ENCODE assay signal across 25 cellular contexts in genomic region chr9:137955586-137955985, GRCh38.
"Had no signal": no experiment of that assay in that cellular context is flagged by ENCODE, and none has a peak within 500 bp of the region (broad histone marks: within the 10 kb centered on the region; RNA-seq: fewer than 3 reads in every experiment).

No MANE protein-coding gene starts in this region.

- DNase-seq: activated CD4-positive, alpha-beta memory T cell treated with anti-CD3 and anti-CD28 coated beads for 36 hours; activated CD4-positive, alpha-beta T cell treated with anti-CD3 and anti-CD28 coated beads for 36 hours; activated CD4-positive, alpha-beta T cell treated with anti-CD3 and anti-CD28 coated beads, Interleukin-2, amount 10 ng/mL, durations not matched to agents 24 days and 14 days; activated CD4-positive, CD25-positive, alpha-beta regulatory T cell; activated CD4-positive, CD25-positive, alpha-beta regulatory T cell treated with anti-CD3 and anti-CD28 coated beads, Interleukin-2, amount 50 U/mL, for 72 hours; activated CD8-positive, alpha-beta T cell treated with anti-CD3 and anti-CD28 coated beads, Interleukin-2, amount 10 ng/mL, durations not matched to agents 7 days and 5 days; activated effector memory CD4-positive, alpha-beta T cell treated with Interleukin-2 at 50 U/mL for 16 hours; activated gamma-delta T cell treated with Interleukin-2 at 50 U/mL for 16 hours; activated naive CD4-positive, alpha-beta T cell treated with anti-CD3 and anti-CD28 coated beads, Interleukin-2, amount 50 U/mL, for 16 hours; activated naive CD4-positive, alpha-beta T cell treated with Interleukin-2 at 50 U/mL for 16 hours; activated T-cell treated with anti-CD3 and anti-CD28 coated beads, Interleukin-2, amount 50 U/mL, for 4 hours; amygdala; aorta; body of pancreas; cortex of kidney; dermis blood vessel endothelial cell; effector CD8-positive, alpha-beta T cell; foreskin fibroblast; glutamatergic neuron; T-helper 2 cell had no signal

- H3K4me1 Mint-ChIP-seq: activated CD4-positive, alpha-beta T cell treated with anti-CD3 and anti-CD28 coated beads for 36 hours; activated CD4-positive, alpha-beta T cell treated with anti-CD3 and anti-CD28 coated beads, Interleukin-2, amount 10 ng/mL, durations not matched to agents 24 days and 14 days; activated T-helper 17 cell treated with anti-CD3 and anti-CD28 coated beads, Interleukin-2, amount 50 U/mL, for 72 hours had no signal

- H3K27ac ChIP-seq: adrenal gland, body of pancreas, heart left ventricle had no signal

- H3K9me3 ChIP-seq: adrenal gland, body of pancreas, heart left ventricle had no signal

- H3K9me3 Mint-ChIP-seq: activated CD4-positive, alpha-beta memory T cell treated with anti-CD3 and anti-CD28 coated beads for 36 hours; activated CD4-positive, alpha-beta T cell treated with anti-CD3 and anti-CD28 coated beads, Interleukin-2, amount 10 ng/mL, durations not matched to agents 24 days and 14 days; activated T-cell treated with anti-CD3 and anti-CD28 coated beads, Interleukin-2, amount 50 U/mL, for 4 hours; activated T-helper 17 cell treated with anti-CD3 and anti-CD28 coated beads, Interleukin-2, amount 50 U/mL, for 72 hours had no signal

- H3K36me3 Mint-ChIP-seq: activated CD4-positive, alpha-beta memory T cell treated with anti-CD3 and anti-CD28 coated beads for 36 hours; activated naive CD8-positive, alpha-beta T cell had no signal

- H3K4me1 ChIP-seq: adrenal gland, body of pancreas, heart left ventricle had no signal

- H3K4me3 ChIP-seq: adrenal gland, body of pancreas, heart left ventricle had no signal

- H3K27me3 Mint-ChIP-seq: activated CD4-positive, alpha-beta T cell treated with anti-CD3 and anti-CD28 coated beads for 36 hours; activated CD4-positive, alpha-beta T cell treated with anti-CD3 and anti-CD28 coated beads, Interleukin-2, amount 10 ng/mL, durations not matched to agents 24 days and 14 days; activated naive CD8-positive, alpha-beta T cell; activated T-helper 17 cell treated with anti-CD3 and anti-CD28 coated beads, Interleukin-2, amount 50 U/mL, for 72 hours had no signal

- H3K4me3 Mint-ChIP-seq: activated CD4-positive, alpha-beta memory T cell treated with anti-CD3 and anti-CD28 coated beads for 36 hours; activated CD4-positive, alpha-beta T cell treated with anti-CD3 and anti-CD28 coated beads for 36 hours; activated CD4-positive, alpha-beta T cell treated with anti-CD3 and anti-CD28 coated beads, Interleukin-2, amount 10 ng/mL, durations not matched to agents 24 days and 14 days; activated CD8-positive, alpha-beta T cell treated with anti-CD3 and anti-CD28 coated beads, Interleukin-2, amount 10 ng/mL, durations not matched to agents 7 days and 5 days; activated naive CD8-positive, alpha-beta T cell; activated T-cell treated with anti-CD3 and anti-CD28 coated beads, Interleukin-2, amount 50 U/mL, for 4 hours; activated T-helper 17 cell treated with anti-CD3 and anti-CD28 coated beads, Interleukin-2, amount 50 U/mL, for 72 hours had no signal

- ATAC-seq: activated CD4-positive, alpha-beta T cell treated with anti-CD3 and anti-CD28 coated beads for 36 hours; activated CD8-positive, alpha-beta T cell treated with anti-CD3 and anti-CD28 coated beads, Interleukin-2, amount 10 ng/mL, durations not matched to agents 7 days and 5 days; activated T-cell treated with anti-CD3 and anti-CD28 coated beads, Interleukin-2, amount 50 U/mL, for 4 hours; activated T-helper 17 cell treated with anti-CD3 and anti-CD28 coated beads, Interleukin-2, amount 50 U/mL, for 72 hours; body of pancreas; esophagus mucosa had no signal

- H3K27ac Mint-ChIP-seq: activated CD4-positive, alpha-beta memory T cell treated with anti-CD3 and anti-CD28 coated beads for 36 hours; activated CD4-positive, alpha-beta T cell treated with anti-CD3 and anti-CD28 coated beads for 36 hours; activated CD4-positive, alpha-beta T cell treated with anti-CD3 and anti-CD28 coated beads, Interleukin-2, amount 10 ng/mL, durations not matched to agents 24 days and 14 days; activated CD8-positive, alpha-beta T cell treated with anti-CD3 and anti-CD28 coated beads, Interleukin-2, amount 10 ng/mL, durations not matched to agents 7 days and 5 days; activated naive CD8-positive, alpha-beta T cell; activated T-helper 17 cell treated with anti-CD3 and anti-CD28 coated beads, Interleukin-2, amount 50 U/mL, for 72 hours had no signal

- H3K27me3 ChIP-seq: adrenal gland, body of pancreas had no signal

- H3K36me3 ChIP-seq: adrenal gland, heart left ventricle had no signal
